Comparison of ENCODE assay signal across 23 cellular contexts in genomic region chr4:109238746-109239145, GRCh38.
"Had no signal": no experiment of that assay in that cellular context is flagged by ENCODE, and none has a peak within 500 bp of the region (broad histone marks: within the 10 kb centered on the region; RNA-seq: fewer than 3 reads in every experiment).

No MANE protein-coding gene starts in this region.

- H3K4me3 ChIP-seq: adrenal gland, body of pancreas, breast epithelium, coronary artery, SJCRH30, SK-N-MC had no signal

- FAIRE-seq: astrocyte, TTC549 had no signal

- H3K9me3 ChIP-seq: adrenal gland, body of pancreas, breast epithelium had no signal

- H3K27ac ChIP-seq: adrenal gland, body of pancreas, breast epithelium, coronary artery, SJCRH30, SK-N-MC had no signal

- H3K36me3 ChIP-seq: adrenal gland, breast epithelium, SJCRH30 had no signal

- H3K27me3 ChIP-seq: adrenal gland, body of pancreas, breast epithelium, SJCRH30 had no signal

- DNase-seq: activated CD4-positive, alpha-beta T cell treated with anti-CD3 and anti-CD28 coated beads, Interleukin-2, amount 10 ng/mL, durations not matched to agents 24 days and 14 days; activated CD4-positive, alpha-beta T cell treated with anti-CD3 and anti-CD28 coated beads, Interleukin-2, amount 50 U/mL, for 4 hours; activated CD8-positive, alpha-beta T cell treated with anti-CD3 and anti-CD28 coated beads for 36 hours; activated gamma-delta T cell treated with Interleukin-2 at 50 U/mL for 16 hours; activated naive CD4-positive, alpha-beta T cell treated with anti-CD3 and anti-CD28 coated beads for 36 hours; activated T-cell treated with anti-CD3 and anti-CD28 coated beads, Interleukin-2, amount 50 U/mL, for 24 hours; adrenal gland; body of pancreas; NCI-H1048; NCI-H1436 treated with DMSO at 0.1 percent for 48 hours; NCI-H1694 treated with DMSO at 0.1 percent for 48 hours; NCI-H2029; NCI-H345; NCI-H524 treated with DMSO at 0.1 percent for 48 hours; SHP77; SJCRH30 had no signal

- ATAC-seq: activated CD8-positive, alpha-beta T cell treated with anti-CD3 and anti-CD28 coated beads for 36 hours; activated naive CD4-positive, alpha-beta T cell treated with anti-CD3 and anti-CD28 coated beads, Interleukin-2, amount 50 U/mL, for 72 hours; body of pancreas; Panc1 had no signal

- H3K4me1 ChIP-seq: adrenal gland, body of pancreas, breast epithelium had no signal
